In the genomic region with DNA sequence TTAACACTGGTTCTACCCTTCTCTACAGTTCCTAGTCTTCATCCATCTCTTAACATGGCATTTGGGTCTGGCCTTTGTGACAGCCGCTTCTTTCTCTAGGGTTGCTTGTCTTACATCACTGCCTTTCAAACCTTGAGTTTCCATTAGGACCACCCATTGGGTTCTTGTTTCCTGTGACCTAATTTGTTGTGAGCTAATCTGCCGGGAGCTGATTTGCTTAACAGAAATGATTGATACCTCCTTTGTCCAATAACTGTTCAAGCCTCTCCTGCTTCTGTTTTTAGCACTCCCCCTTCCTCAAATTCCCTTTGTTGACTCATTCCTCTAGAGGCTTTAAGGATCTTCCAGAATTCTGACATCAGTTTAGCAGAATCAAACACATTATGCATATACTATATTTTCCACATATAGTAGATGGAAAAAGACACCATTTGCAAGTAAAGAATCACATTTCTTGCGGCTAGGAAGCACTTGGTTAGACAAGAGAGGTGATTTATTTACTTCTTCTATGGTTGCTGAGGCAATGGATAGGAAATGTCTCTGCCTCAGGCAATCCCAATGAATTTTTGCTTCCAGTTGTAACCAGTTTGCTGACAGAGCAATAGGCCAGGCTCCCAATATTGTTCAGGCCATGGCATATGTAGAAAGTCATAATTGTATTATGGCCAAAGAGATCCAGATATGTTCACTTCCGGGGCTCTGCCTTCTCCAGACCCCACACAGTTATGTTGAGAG, we compare ENCODE assay signal across 17 cellular contexts.
DNase-seq lines count a peak whose midpoint lies in the region; TF ChIP-seq lines count a peak whose summit lies in the region.
"Had no signal": no experiment of that assay in that cellular context is flagged by ENCODE, and none has a peak within 500 bp of the region (broad histone marks: within the 10 kb centered on the region; RNA-seq: fewer than 3 reads in every experiment).

No MANE protein-coding gene starts in this region.

- TF ChIP-seq CTCF in GM12865 (IDR thresholded peaks at IDR 0.05; ENCODE audit: insufficient read depth, low read depth, low read length, missing control alignments) (no peak), smooth muscle cell (IDR thresholded peaks at IDR 0.05; ENCODE audit: borderline replicate concordance, insufficient read depth, poor library complexity, severe bottlenecking) (no peak)

- H3K4me2 ChIP-seq in mesenchymal stem cell (ENCODE audit: low read length, poor library complexity, severe bottlenecking) (no peak overlapping the region), smooth muscle cell (no peak overlapping the region)

- no peak overlapping the region for H3K23ac ChIP-seq in mesenchymal stem cell (ENCODE audit: low read length in 2 of 2)

- peaks cover 18% of the 10 kb centered on the region for H3K4me1 ChIP-seq in mesenchymal stem cell (ENCODE audit: control insufficient read depth, insufficient read depth, low read depth, low read length)
- peaks cover 22% of the 10 kb centered on the region for H3K4me1 ChIP-seq in smooth muscle cell (ENCODE audit: low read depth)
- H3K4me1 ChIP-seq: HAP-1 had no signal

- H3K27me3 ChIP-seq in mesenchymal stem cell (ENCODE audit: control insufficient read depth in 1 of 2, insufficient read depth in 1 of 2, low read length in 2 of 2): no peaks in the 10 kb centered on the region
- H3K27me3 ChIP-seq in smooth muscle cell (ENCODE audit: low read depth): no peaks in the 10 kb centered on the region
- H3K27me3 ChIP-seq: gastrocnemius medialis, right atrium auricular region had no signal

- DNase-seq in GM12865 (ENCODE audit: low read depth): peak; percentile 57
- peak; percentile 68 for DNase-seq in RPMI7951 (ENCODE audit: low read depth)
- DNase-seq in ecto neural progenitor cell (ENCODE audit: low spot score): peak; percentile 26
- DNase-seq in mesenchymal stem cell: peak; percentile 90
- no peak for DNase-seq in GF-D8 (lab: John Stamatoyannopoulos, UW)
- no peak for DNase-seq in ureter (ENCODE audit: low spot score)
- DNase-seq in smooth muscle cell (lab: John Stamatoyannopoulos, UW; ENCODE audit: unreplicated experiment): no peak
- no peak for DNase-seq in Kasumi-1 (lab: John Stamatoyannopoulos, UW)
- DNase-seq: C1 segment of cervical spinal cord; cortex of kidney; gastrocnemius medialis; naive thymus-derived CD4-positive, alpha-beta T cell; NCI-H2171; stimulated activated CD4-positive, alpha-beta T cell treated with anti-CD3 and anti-CD28 coated beads, Interleukin-4, amount 100 ng/mL, for 24 hours; stimulated activated naive B cell treated with anti-CD40 and anti-IgM and Interleukin-4, amounts not matched to agents 10 μg/mL and 1 μg/mL and 100 μg/mL, for 72 hours had no signal

- H3K79me1 ChIP-seq in mesenchymal stem cell (replicated peaks; ENCODE audit: low read length, poor library complexity, severe bottlenecking): no peaks in the 10 kb centered on the region

- H2BK12ac ChIP-seq in mesenchymal stem cell (ENCODE audit: low read length in 2 of 2): peak overlapping the region in 1 of 2 experiments; percentile 23

- no peak overlapping the region for H2BK120ac ChIP-seq in mesenchymal stem cell (ENCODE audit: low read depth, low read length)

- H4K8ac ChIP-seq in mesenchymal stem cell (ENCODE audit: low read length): no peak overlapping the region

- H3F3A ChIP-seq in smooth muscle cell (ENCODE audit: low read depth): peaks cover 11% of the 10 kb centered on the region

- no peaks in the 10 kb centered on the region for H3K79me2 ChIP-seq in smooth muscle cell (ENCODE audit: low read depth)

- no peak overlapping the region for H2AFZ ChIP-seq in mesenchymal stem cell (ENCODE audit: low read depth, low read length)
- no peak overlapping the region for H2AFZ ChIP-seq in smooth muscle cell (ENCODE audit: low read depth)

- H3K4ac ChIP-seq in mesenchymal stem cell (ENCODE audit: low read depth in 1 of 2, low read length in 2 of 2): no peak overlapping the region

- no peak overlapping the region for H3K9ac ChIP-seq in mesenchymal stem cell (ENCODE audit: low read length)
- H3K9ac ChIP-seq in smooth muscle cell (ENCODE audit: low read depth): no peak overlapping the region

- no peak overlapping the region for H2BK15ac ChIP-seq in mesenchymal stem cell (ENCODE audit: low read depth, poor library complexity, severe bottlenecking)

- H3K18ac ChIP-seq in mesenchymal stem cell (ENCODE audit: low read depth in 1 of 2, low read length in 2 of 2): no peak overlapping the region

- H3K4me3 ChIP-seq in GM12865 (ENCODE audit: low read depth, low read length) (no peak overlapping the region), mesenchymal stem cell (ENCODE audit: insufficient read depth in 1 of 2, low read depth in 1 of 2, low read length in 2 of 2) (no peak overlapping the region), smooth muscle cell (no peak overlapping the region)
- H3K4me3 ChIP-seq: gastrocnemius medialis, HAP-1, right atrium auricular region had no signal

- H3K27ac ChIP-seq in mesenchymal stem cell (ENCODE audit: low read length, poor library complexity, severe bottlenecking) (no peak overlapping the region), smooth muscle cell (ENCODE audit: low read depth) (no peak overlapping the region)
- H3K27ac ChIP-seq: gastrocnemius medialis, right atrium auricular region had no signal

- WGBS in mesenchymal stem cell: 83% methylated on average over 4 of the region's 4 CpGs
- WGBS in smooth muscle cell (ENCODE audit: low lambda C conversion rate): 87% methylated on average over 4 of the region's 4 CpGs

- H4K91ac ChIP-seq in mesenchymal stem cell (ENCODE audit: low read length): no peak overlapping the region

- H3K9me3 ChIP-seq in mesenchymal stem cell (ENCODE audit: control insufficient read depth, low read length) (peaks cover 5% of the 10 kb centered on the region), smooth muscle cell (replicated peaks; ENCODE audit: low read depth) (peaks cover under 1% of the 10 kb centered on the region)
- H3K9me3 ChIP-seq: gastrocnemius medialis, HAP-1 had no signal

- peak overlapping the region; percentile 82 for H2AK5ac ChIP-seq in mesenchymal stem cell (ENCODE audit: low read length, severe bottlenecking)

- H3K14ac ChIP-seq in mesenchymal stem cell (ENCODE audit: low read length in 2 of 2): no peak overlapping the region

- no peak overlapping the region for H2BK5ac ChIP-seq in mesenchymal stem cell (ENCODE audit: low read depth, low read length, poor library complexity, severe bottlenecking)

- no peaks in the 10 kb centered on the region for H3K36me3 ChIP-seq in mesenchymal stem cell (ENCODE audit: control insufficient read depth in 1 of 2, insufficient read depth in 2 of 2, low read depth in 1 of 2, low read length in 2 of 2)
- H3K36me3 ChIP-seq in smooth muscle cell (ENCODE audit: low read depth): no peaks in the 10 kb centered on the region
- H3K36me3 ChIP-seq: gastrocnemius medialis, HAP-1, right atrium auricular region had no signal

- H4K20me1 ChIP-seq in smooth muscle cell (ENCODE audit: low read depth): no peaks in the 10 kb centered on the region

Comparison
In these comparisons a context has a peak if more than half of its experiments do, and no peak if none do; other contexts are left out.
1. DNase-seq: peak in GM12865 (single experiment), RPMI7951 (single experiment), ecto neural progenitor cell (single experiment) and mesenchymal stem cell (single experiment); none in GF-D8 (single experiment), ureter (single experiment), smooth muscle cell (single experiment) and Kasumi-1 (0 of 2).